ENCODE assay signal across 27 cellular contexts in the genomic region with DNA sequence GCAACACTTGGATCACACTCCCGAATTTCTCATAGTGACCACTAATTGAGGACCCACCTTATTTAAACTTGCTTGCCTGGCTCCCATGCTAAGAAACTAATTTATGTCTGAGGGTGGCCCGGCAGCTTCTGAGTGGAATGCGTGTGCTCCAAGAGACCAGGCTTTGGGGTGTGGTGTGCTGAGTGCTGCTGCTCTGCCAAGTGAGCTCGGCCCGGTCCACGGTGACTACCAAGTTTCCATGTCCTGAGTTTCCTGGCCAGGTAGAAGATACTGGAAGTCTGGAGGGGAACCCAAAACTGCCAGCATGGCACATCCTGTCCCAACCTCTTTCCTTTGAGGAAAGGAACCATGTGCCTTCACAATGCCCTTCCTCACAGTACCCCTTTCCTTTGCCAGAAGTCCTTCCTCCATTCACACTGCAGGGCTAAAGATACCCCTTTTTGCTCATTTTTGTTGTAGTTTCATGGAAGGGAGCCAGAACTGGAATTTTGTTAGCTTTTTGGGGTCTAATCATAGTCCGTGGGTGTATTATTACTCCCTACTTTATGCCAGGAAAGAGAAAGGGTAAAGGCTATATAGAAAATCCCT.
"Had no signal": no experiment of that assay in that cellular context is flagged by ENCODE, and none has a peak within 500 bp of the region (broad histone marks: within the 10 kb centered on the region; RNA-seq: fewer than 3 reads in every experiment).

No MANE protein-coding gene starts in this region.

- H3K27me3 ChIP-seq: dorsolateral prefrontal cortex, neutrophil, pancreas, spleen, suprapubic skin, transverse colon, vagina had no signal

- H3K36me3 ChIP-seq: pancreas had no signal

- H3K4me3 Mint-ChIP-seq: immature natural killer cell; mesothelial cell of epicardium; natural killer cell treated with Interleukin-12 subunit alpha and Interleukin-12 subunit beta and Interleukin-15 and Interleukin-18, amount 100 ng/mL, for 72 hours; neural crest cell; stimulated activated naive CD8-positive, alpha-beta T cell treated with anti-CD3 and anti-CD28 coated beads, Interleukin-15, amount 100 ng/mL, for 72 hours had no signal

- H3K4me3 ChIP-seq: dorsolateral prefrontal cortex, mucosa of descending colon, pancreas, skin epidermis, spleen, suprapubic skin, transverse colon, vagina had no signal

- H3K9me3 ChIP-seq: mucosa of descending colon, neutrophil, pancreas, spleen, suprapubic skin, transverse colon, vagina had no signal

- H3K27ac ChIP-seq: dorsolateral prefrontal cortex, epithelial cell of prostate, neutrophil, pancreas, spleen, suprapubic skin, transverse colon, vagina had no signal

- H3K27ac Mint-ChIP-seq: mesothelial cell of epicardium; natural killer cell treated with Interleukin-12 subunit alpha and Interleukin-12 subunit beta and Interleukin-15 and Interleukin-18, amount 100 ng/mL, for 72 hours had no signal

- DNase-seq: dorsolateral prefrontal cortex; effector CD4-positive, alpha-beta T cell; foreskin fibroblast; glutamatergic neuron; hypothalamus; immature natural killer cell; islet precursor cell; kidney glomerular epithelial cell; mesenchymal stem cell; mucosa of descending colon; naive B cell; pancreas; retina; spleen; stimulated activated CD4-positive, alpha-beta T cell treated with anti-CD3 and anti-CD28 coated beads, Interleukin-4, amount 100 ng/mL, for 4 hours; stimulated activated naive CD4-positive, alpha-beta T cell; stimulated activated naive CD8-positive, alpha-beta T cell treated with anti-CD3 and anti-CD28 coated beads, Interleukin-15, amount 100 ng/mL, for 72 hours; transverse colon had no signal

- H3K9me3 Mint-ChIP-seq: immature natural killer cell; mesothelial cell of epicardium; naive B cell; natural killer cell treated with Interleukin-12 subunit alpha and Interleukin-12 subunit beta and Interleukin-15 and Interleukin-18, amount 100 ng/mL, for 72 hours; stimulated activated naive CD8-positive, alpha-beta T cell treated with anti-CD3 and anti-CD28 coated beads, Interleukin-15, amount 100 ng/mL, for 72 hours had no signal

- H3K27me3 Mint-ChIP-seq: naive B cell; natural killer cell treated with Interleukin-12 subunit alpha and Interleukin-12 subunit beta and Interleukin-15 and Interleukin-18, amount 100 ng/mL, for 72 hours; stimulated activated naive CD8-positive, alpha-beta T cell treated with anti-CD3 and anti-CD28 coated beads, Interleukin-15, amount 100 ng/mL, for 72 hours had no signal

- H3K4me1 Mint-ChIP-seq: mesothelial cell of epicardium; stimulated activated naive CD8-positive, alpha-beta T cell treated with anti-CD3 and anti-CD28 coated beads, Interleukin-15, amount 100 ng/mL, for 72 hours had no signal

- H3K4me1 ChIP-seq: pancreas, transverse colon, vagina had no signal

- ATAC-seq: esophagus mucosa; mucosa of descending colon; natural killer cell treated with Interleukin-12 subunit alpha and Interleukin-12 subunit beta and Interleukin-15 and Interleukin-18, amount 100 ng/mL, for 72 hours; pancreas; stimulated activated naive CD8-positive, alpha-beta T cell treated with anti-CD3 and anti-CD28 coated beads, Interleukin-15, amount 100 ng/mL, for 72 hours had no signal
